In genomic region chr7:157652161-157652953, GRCh38 we compare ENCODE assay signal across 18 cellular contexts.
"Had no signal": no experiment of that assay in that cellular context is flagged by ENCODE, and none has a peak within 500 bp of the region (broad histone marks: within the 10 kb centered on the region; RNA-seq: fewer than 3 reads in every experiment).

No MANE protein-coding gene starts in this region.

- H3K4me1 ChIP-seq: breast epithelium, colonic mucosa, esophagus squamous epithelium, gastrocnemius medialis, neural progenitor cell, prostate gland had no signal

- H3K36me3 ChIP-seq: breast epithelium, colonic mucosa, esophagus squamous epithelium, gastrocnemius medialis, neural progenitor cell, prostate gland, thoracic aorta had no signal

- H3K27me3 ChIP-seq: breast epithelium, colonic mucosa, dorsolateral prefrontal cortex, esophagus squamous epithelium, gastrocnemius medialis, neural progenitor cell had no signal

- H3K9me3 ChIP-seq: colonic mucosa, esophagus squamous epithelium, gastrocnemius medialis, mucosa of descending colon, prostate gland, thoracic aorta had no signal

- DNase-seq: activated CD4-positive, alpha-beta T cell treated with anti-CD3 and anti-CD28 coated beads, Interleukin-2, amount 50 U/mL, for 1 hour; activated CD4-positive, CD25-positive, alpha-beta regulatory T cell treated with anti-CD3 and anti-CD28 coated beads, Interleukin-2, amount 50 U/mL, for 72 hours; activated CD8-positive, alpha-beta T cell treated with anti-CD3 and anti-CD28 coated beads, Interleukin-2, amount 10 ng/mL, durations not matched to agents 7 days and 5 days; activated gamma-delta T cell; colonic mucosa; esophagus squamous epithelium; gastrocnemius medialis; left colon; mesenchymal stem cell; mucosa of descending colon; stimulated activated CD4-positive, alpha-beta T cell treated with anti-CD3 and anti-CD28 coated beads, Interleukin-4, amount 100 ng/mL, for 4 hours had no signal

- H3K27ac ChIP-seq: breast epithelium, colonic mucosa, dorsolateral prefrontal cortex, esophagus squamous epithelium, gastrocnemius medialis, neural progenitor cell, prostate gland, SK-N-MC, thoracic aorta, VCaP had no signal

- ATAC-seq: activated CD8-positive, alpha-beta T cell treated with anti-CD3 and anti-CD28 coated beads, Interleukin-2, amount 10 ng/mL, durations not matched to agents 7 days and 5 days; gastrocnemius medialis; left colon; mucosa of descending colon had no signal

- H3K4me3 ChIP-seq: breast epithelium, colonic mucosa, dorsolateral prefrontal cortex, esophagus squamous epithelium, gastrocnemius medialis, mucosa of descending colon, neural progenitor cell, prostate gland, SK-N-MC, thoracic aorta had no signal
